Comparison of ENCODE assay signal across 9 cellular contexts in the genomic region with DNA sequence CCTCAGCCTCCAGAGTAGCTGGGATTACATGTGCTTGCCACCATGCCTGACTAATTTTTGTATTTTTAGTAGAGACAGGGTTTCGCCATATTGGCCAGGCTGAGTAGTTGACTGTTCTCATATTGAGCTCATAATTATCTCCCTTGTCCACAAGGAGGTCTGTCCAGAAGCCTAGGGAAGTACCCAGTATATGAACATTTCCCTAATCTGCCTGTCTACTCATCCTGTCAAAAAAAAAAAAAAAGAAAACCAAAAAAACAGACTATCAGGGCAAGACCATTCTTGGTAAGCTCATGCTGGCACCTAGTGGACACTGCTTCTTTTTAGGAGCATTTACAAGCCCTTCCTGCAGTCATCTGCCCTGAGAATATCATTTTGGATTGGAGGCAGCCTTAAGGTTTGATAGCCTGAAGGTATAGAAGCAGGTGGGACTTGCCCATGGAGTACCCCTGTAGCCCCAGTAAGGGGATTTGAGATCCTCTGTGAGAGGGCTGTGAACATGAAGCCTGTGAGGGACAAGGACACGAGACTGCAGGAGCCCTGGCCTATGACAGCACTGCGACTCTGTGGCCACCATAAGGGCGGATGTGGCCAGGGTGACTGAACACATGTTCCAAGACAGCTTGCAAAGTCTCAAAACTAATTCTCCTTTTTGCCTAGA. TPM values are rescaled to one million over a fixed set of nuclear protein-coding genes. Genes with fewer than 3 reads are reported as not detected.
DNase-seq lines count a peak whose midpoint lies in the region; ATAC-seq, FAIRE-seq and TF ChIP-seq lines count a peak whose summit lies in the region.
"Had no signal": no experiment of that assay in that cellular context is flagged by ENCODE, and none has a peak within 500 bp of the region (broad histone marks: within the 10 kb centered on the region; RNA-seq: fewer than 3 reads in every experiment).

No MANE protein-coding gene starts in this region.

- TF ChIP-seq CTCF in activated B cell treated with CpG ODN at 0.5 μM for 24 hours (IDR thresholded peaks at IDR 0.05), result no peak
- TF ChIP-seq CTCF in endothelial cell of umbilical vein (IDR thresholded peaks at IDR 0.05; ENCODE audit: extremely low read depth in 1 of 2, insufficient read depth in 1 of 2, low read depth in 1 of 2, low read length in 2 of 2), result peak; percentile 39 to 43

- no peaks in the 10 kb centered on the region for H3K27me3 ChIP-seq in endothelial cell of umbilical vein (ENCODE audit: control insufficient read depth in 2 of 2, insufficient read depth in 2 of 2, low read length in 2 of 2)
- H3K27me3 ChIP-seq: SJSA1 had no signal

- POLR2A ChIA-PET in activated B cell treated with CpG ODN at 0.5 μM for 24 hours (lab: Charles Lee) (interaction anchor here (0.5 to 7.7 kb wide), 14 partner anchors 11 to 611 kb away, joined by 3 to 144 read pairs (median 4); a partner anchor contains a TSS), endothelial cell of umbilical vein (lab: Charles Lee) (interaction anchor here (0.7 kb wide), 1 partner anchor 215 kb away, joined by 6 read pairs; no protein-coding TSS in a partner anchor)

- H3K27ac Mint-ChIP-seq in activated B cell treated with CpG ODN at 0.5 μM for 24 hours, result peak overlapping the region; percentile 88
- H3K27ac Mint-ChIP-seq in naive B cell, result peak overlapping the region; percentile 86 to 93 (median 90)

- no peaks in the 10 kb centered on the region for H3K9me1 ChIP-seq in endothelial cell of umbilical vein (replicated peaks; ENCODE audit: control insufficient read depth, extremely low read depth, insufficient read depth, low read length)

- peak; percentile 77 for FAIRE-seq in endothelial cell of umbilical vein (lab: Jason Lieb, UNC)

- no peak overlapping the region for H3K9ac ChIP-seq in endothelial cell of umbilical vein (replicated peaks; ENCODE audit: extremely low read depth, insufficient read depth, low read length)

- intact Hi-C loops in activated B cell treated with CpG ODN at 0.5 μM for 24 hours (cut with micrococcal nuclease) (loop anchor here (1.0 to 5.0 kb wide), 6 partner anchors 11 to 207 kb away; no protein-coding TSS in a partner anchor), endothelial cell of umbilical vein (cut with micrococcal nuclease) (no loop called here)

- H4K20me1 ChIP-seq in endothelial cell of umbilical vein (replicated peaks; ENCODE audit: control insufficient read depth, extremely low read depth, insufficient read depth, low read length), result no peaks in the 10 kb centered on the region

- no peak overlapping the region for H3K27ac ChIP-seq in endothelial cell of umbilical vein (ENCODE audit: insufficient read depth, low read depth, low read length)
- H3K27ac ChIP-seq: SJSA1 had no signal

- no peaks in the 10 kb centered on the region for H3K36me3 ChIP-seq in endothelial cell of umbilical vein (ENCODE audit: control insufficient read depth in 2 of 2, extremely low read depth in 1 of 2, insufficient read depth in 2 of 2, low read length in 2 of 2)
- H3K36me3 ChIP-seq: SJSA1 had no signal

- no peak overlapping the region for H3K4me2 ChIP-seq in endothelial cell of umbilical vein (ENCODE audit: insufficient read depth, low read length)

- dilution Hi-C loops in endothelial cell of umbilical vein (cut with MboI; ENCODE audit: extremely low pct_ligation_motif_present, low sequenced_read_pairs), result no loop called here

- no peaks in the 10 kb centered on the region for H3K79me2 ChIP-seq in endothelial cell of umbilical vein (ENCODE audit: control insufficient read depth, insufficient read depth, low read length)

- H3K4me1 ChIP-seq in endothelial cell of umbilical vein (ENCODE audit: control insufficient read depth, extremely low read depth, insufficient read depth, low read length), result peaks cover 3% of the 10 kb centered on the region

- peaks cover 45% of the 10 kb centered on the region for H3K4me1 Mint-ChIP-seq in activated B cell treated with CpG ODN at 0.5 μM for 24 hours
- peaks cover 34 to 45% (median 37%) of the 10 kb centered on the region in 3 donors for H3K4me1 Mint-ChIP-seq in naive B cell

- no peak overlapping the region for H3K4me3 ChIP-seq in endothelial cell of umbilical vein (replicated peaks in 1 of 3; ENCODE audit: insufficient read depth in 1 of 3, low read depth in 1 of 3, low read length in 3 of 3)
- H3K4me3 ChIP-seq: SJSA1 had no signal

- DNase-seq in AG20443 (ENCODE audit: low spot score), result peak; percentile 56
- peak; percentile 50 for DNase-seq in NCI-H2227 (lab: John Stamatoyannopoulos, UW; ENCODE audit: unreplicated experiment)
- DNase-seq in activated B cell treated with CpG ODN at 0.5 μM for 24 hours, result peak; percentile 55
- peak; percentile 44 for DNase-seq in endothelial cell of umbilical vein (ENCODE audit: low read depth, low spot score)
- peak; percentile 58 for DNase-seq in naive B cell
- no peak for DNase-seq in NCI-H1694 treated with DMSO at 0.1 percent for 48 hours (lab: John Stamatoyannopoulos, UW)

- TF ChIP-seq POLR2A in endothelial cell of umbilical vein (IDR thresholded peaks at IDR 0.05; ENCODE audit: low read depth, low read length), result no peak

- H3K27me3 Mint-ChIP-seq in activated B cell treated with CpG ODN at 0.5 μM for 24 hours (no peaks in the 10 kb centered on the region), naive B cell (peaks cover 0 to 2% (median 0%) of the 10 kb centered on the region in 3 donors)

- ATAC-seq in GM18519 (IDR thresholded peaks at IDR 0.05; ENCODE audit: low FRiP score, unreplicated experiment) (peak; percentile 42), HG02943 (IDR thresholded peaks at IDR 0.05; ENCODE audit: low read depth, unreplicated experiment) (peak; percentile 63), activated B cell treated with CpG ODN at 0.5 μM for 24 hours (ENCODE audit: low read depth) (peak; percentile 70), naive B cell (ENCODE audit: low read depth in 2 of 2) (peak; percentile 51 to 59)

- H3K4me3 Mint-ChIP-seq in activated B cell treated with CpG ODN at 0.5 μM for 24 hours (no peak overlapping the region), naive B cell (peak overlapping the region; percentile 17 to 87 (median 56))

- no peak overlapping the region for H2AFZ ChIP-seq in endothelial cell of umbilical vein (ENCODE audit: low read depth, low read length)

- no peaks in the 10 kb centered on the region for H3K9me3 ChIP-seq in endothelial cell of umbilical vein (replicated peaks; ENCODE audit: control insufficient read depth, insufficient read depth, low read length)
- H3K9me3 ChIP-seq: SJSA1 had no signal

- no peaks in the 10 kb centered on the region for H3K9me3 Mint-ChIP-seq in activated B cell treated with CpG ODN at 0.5 μM for 24 hours
- H3K9me3 Mint-ChIP-seq in naive B cell, result no peaks in the 10 kb centered on the region

- BruUV-seq in endothelial cell of umbilical vein (replicated peaks; lab: Mats Ljungman, UMichigan), result no TSS peak

- CTCF ChIA-PET in activated B cell treated with CpG ODN at 0.5 μM for 24 hours (lab: Charles Lee), result interaction anchor here (0.7 to 5.8 kb wide), 18 partner anchors 10 to 299 kb away, joined by 3 to 57 read pairs (median 4); a partner anchor contains a TSS
- CTCF ChIA-PET in endothelial cell of umbilical vein (lab: Charles Lee), result interaction anchor here (0.6 to 7.5 kb wide), 12 partner anchors 10 to 298 kb away, joined by 3 to 102 read pairs (median 4); a partner anchor contains a TSS

- no peaks in the 10 kb centered on the region for H3K36me3 Mint-ChIP-seq in activated B cell treated with CpG ODN at 0.5 μM for 24 hours (ENCODE audit: low read depth)
- no peaks in the 10 kb centered on the region for H3K36me3 Mint-ChIP-seq in naive B cell

RNA-seq across cellular contexts. Expression of a gene that starts 10.8 kb away (rescaled TPM):
- 37.2 and 38.9 TPM in 2 replicates for total RNA-seq in activated B cell treated with CpG ODN at 0.5 μM for 24 hours
- total RNA-seq in endothelial cell of umbilical vein, result 26.8 and 28.3 TPM in 2 replicates
- 25.7 and 31.6 TPM in 2 replicates for polyA plus RNA-seq in endothelial cell of umbilical vein
- polyA plus RNA-seq in endothelial cell of umbilical vein (2011; cell fraction: cytosol; rRNA removed), result 35.8 and 36.6 TPM in 2 replicates
- polyA plus RNA-seq in endothelial cell of umbilical vein (2011; cell fraction: nucleus; rRNA removed), result 26.5 and 34.8 TPM in 2 replicates
- polyA plus RNA-seq in endothelial cell of umbilical vein (2012), result 20.4 and 29.2 TPM in 2 replicates
- polyA minus RNA-seq in endothelial cell of umbilical vein, result 13.9 and 17.8 TPM in 2 replicates
- polyA minus RNA-seq in endothelial cell of umbilical vein (2011; cell fraction: cytosol; rRNA and poly(A)+ RNA removed), result 26.5 TPM
- 18.2 and 20.1 TPM in 2 replicates for polyA minus RNA-seq in endothelial cell of umbilical vein (2011; cell fraction: nucleus; rRNA and poly(A)+ RNA removed)
- polyA plus RNA-seq in naive B cell (ENCODE audit: low read depth in 6 of 6), result 100 to 1,000 TPM in 1 of 6 donors, 10 to 100 TPM in 5; 58.2 to 109 (median 66.5) TPM

RNA-seq across cellular contexts. Expression of a gene that starts 17.4 kb away (rescaled TPM):
- total RNA-seq in activated B cell treated with CpG ODN at 0.5 μM for 24 hours, result 2.1 and 2.4 TPM in 2 replicates
- total RNA-seq in endothelial cell of umbilical vein, result 0.62 and 0.90 TPM in 2 replicates
- 0.62 and 0.99 TPM in 2 replicates for polyA plus RNA-seq in endothelial cell of umbilical vein
- 0.52 and 0.56 TPM in 2 replicates for polyA plus RNA-seq in endothelial cell of umbilical vein (2011; cell fraction: cytosol; rRNA removed)
- polyA plus RNA-seq in endothelial cell of umbilical vein (2011; cell fraction: nucleus; rRNA removed), result 0.18 and 0.22 TPM in 2 replicates
- polyA plus RNA-seq in endothelial cell of umbilical vein (2012), result 1.1 and 1.5 TPM in 2 replicates
- polyA minus RNA-seq in endothelial cell of umbilical vein, result 0.17 and 0.21 TPM in 2 replicates
- polyA minus RNA-seq in endothelial cell of umbilical vein (2011; cell fraction: cytosol; rRNA and poly(A)+ RNA removed), result not detected
- polyA minus RNA-seq in endothelial cell of umbilical vein (2011; cell fraction: nucleus; rRNA and poly(A)+ RNA removed), result not detected in 2 replicates
- polyA plus RNA-seq in naive B cell (ENCODE audit: low read depth in 6 of 6), result 1 to 10 TPM; 3.9 to 7.3 (median 5.3) TPM

RNA-seq across cellular contexts. Expression of a gene that starts 27.4 kb away (rescaled TPM):
- total RNA-seq in activated B cell treated with CpG ODN at 0.5 μM for 24 hours, result 23.7 and 24.6 TPM in 2 replicates
- total RNA-seq in endothelial cell of umbilical vein, result 38.8 and 40.3 TPM in 2 replicates
- 22.8 and 24.9 TPM in 2 replicates for polyA plus RNA-seq in endothelial cell of umbilical vein
- polyA plus RNA-seq in endothelial cell of umbilical vein (2011; cell fraction: cytosol; rRNA removed), result 29.4 and 29.6 TPM in 2 replicates
- 22.6 and 25.5 TPM in 2 replicates for polyA plus RNA-seq in endothelial cell of umbilical vein (2011; cell fraction: nucleus; rRNA removed)
- 22.0 and 30.2 TPM in 2 replicates for polyA plus RNA-seq in endothelial cell of umbilical vein (2012)
- 47.1 and 51.7 TPM in 2 replicates for polyA minus RNA-seq in endothelial cell of umbilical vein
- polyA minus RNA-seq in endothelial cell of umbilical vein (2011; cell fraction: cytosol; rRNA and poly(A)+ RNA removed), result 16.1 TPM
- polyA minus RNA-seq in endothelial cell of umbilical vein (2011; cell fraction: nucleus; rRNA and poly(A)+ RNA removed), result 48.9 and 71.6 TPM in 2 replicates
- 10 to 100 TPM; 12.0 to 15.3 (median 14.3) TPM for polyA plus RNA-seq in naive B cell (ENCODE audit: low read depth in 6 of 6)

RNA-seq across cellular contexts. Expression of a gene that starts 31.7 kb away (rescaled TPM):
- total RNA-seq in activated B cell treated with CpG ODN at 0.5 μM for 24 hours, result 175 and 178 TPM in 2 replicates
- total RNA-seq in endothelial cell of umbilical vein, result not detected in 2 replicates
- polyA plus RNA-seq in endothelial cell of umbilical vein, result not detected in 2 replicates
- not detected in 2 replicates for polyA plus RNA-seq in endothelial cell of umbilical vein (2011; cell fraction: cytosol; rRNA removed)
- polyA plus RNA-seq in endothelial cell of umbilical vein (2011; cell fraction: nucleus; rRNA removed), result not detected in 2 replicates
- not detected in 2 replicates for polyA plus RNA-seq in endothelial cell of umbilical vein (2012)
- polyA minus RNA-seq in endothelial cell of umbilical vein, result not detected in 2 replicates
- not detected for polyA minus RNA-seq in endothelial cell of umbilical vein (2011; cell fraction: cytosol; rRNA and poly(A)+ RNA removed)
- not detected in 2 replicates for polyA minus RNA-seq in endothelial cell of umbilical vein (2011; cell fraction: nucleus; rRNA and poly(A)+ RNA removed)
- 1,000 to 10,000 TPM in 1 of 6 donors, 100 to 1,000 TPM in 5; 625 to 1,343 (median 750) TPM for polyA plus RNA-seq in naive B cell (ENCODE audit: low read depth in 6 of 6)
